1 cellular context compared by ENCODE assay signal in the genomic region with DNA sequence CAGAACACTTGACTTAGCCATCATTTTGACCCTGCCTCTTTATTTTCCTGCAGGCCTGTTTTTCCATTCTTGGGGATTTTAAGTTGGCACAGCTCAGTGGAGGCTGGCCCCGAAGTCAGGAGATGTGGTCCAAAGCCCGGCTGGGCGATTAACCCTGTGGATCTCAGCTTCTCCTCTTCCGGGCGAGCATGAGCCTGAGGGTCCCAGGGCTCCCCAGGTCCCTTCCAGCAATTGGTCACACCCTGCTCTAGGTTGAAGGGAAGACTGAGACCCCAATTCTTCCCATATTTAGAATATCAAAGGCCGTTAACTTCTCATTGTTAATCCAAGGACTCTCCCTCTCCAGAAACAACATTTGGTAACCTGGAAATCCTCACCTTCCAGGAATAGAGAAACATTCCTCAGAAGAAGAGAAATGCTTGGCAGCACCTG.
TF ChIP-seq lines count a peak whose summit lies in the region.

No MANE protein-coding gene starts in this region.

TF ChIP-seq in SK-N-SH, 30 proteins besides CTCF, POLR2A, EP300 and RAD21 (continued from another document):
- TF ChIP-seq, protein P1, sequence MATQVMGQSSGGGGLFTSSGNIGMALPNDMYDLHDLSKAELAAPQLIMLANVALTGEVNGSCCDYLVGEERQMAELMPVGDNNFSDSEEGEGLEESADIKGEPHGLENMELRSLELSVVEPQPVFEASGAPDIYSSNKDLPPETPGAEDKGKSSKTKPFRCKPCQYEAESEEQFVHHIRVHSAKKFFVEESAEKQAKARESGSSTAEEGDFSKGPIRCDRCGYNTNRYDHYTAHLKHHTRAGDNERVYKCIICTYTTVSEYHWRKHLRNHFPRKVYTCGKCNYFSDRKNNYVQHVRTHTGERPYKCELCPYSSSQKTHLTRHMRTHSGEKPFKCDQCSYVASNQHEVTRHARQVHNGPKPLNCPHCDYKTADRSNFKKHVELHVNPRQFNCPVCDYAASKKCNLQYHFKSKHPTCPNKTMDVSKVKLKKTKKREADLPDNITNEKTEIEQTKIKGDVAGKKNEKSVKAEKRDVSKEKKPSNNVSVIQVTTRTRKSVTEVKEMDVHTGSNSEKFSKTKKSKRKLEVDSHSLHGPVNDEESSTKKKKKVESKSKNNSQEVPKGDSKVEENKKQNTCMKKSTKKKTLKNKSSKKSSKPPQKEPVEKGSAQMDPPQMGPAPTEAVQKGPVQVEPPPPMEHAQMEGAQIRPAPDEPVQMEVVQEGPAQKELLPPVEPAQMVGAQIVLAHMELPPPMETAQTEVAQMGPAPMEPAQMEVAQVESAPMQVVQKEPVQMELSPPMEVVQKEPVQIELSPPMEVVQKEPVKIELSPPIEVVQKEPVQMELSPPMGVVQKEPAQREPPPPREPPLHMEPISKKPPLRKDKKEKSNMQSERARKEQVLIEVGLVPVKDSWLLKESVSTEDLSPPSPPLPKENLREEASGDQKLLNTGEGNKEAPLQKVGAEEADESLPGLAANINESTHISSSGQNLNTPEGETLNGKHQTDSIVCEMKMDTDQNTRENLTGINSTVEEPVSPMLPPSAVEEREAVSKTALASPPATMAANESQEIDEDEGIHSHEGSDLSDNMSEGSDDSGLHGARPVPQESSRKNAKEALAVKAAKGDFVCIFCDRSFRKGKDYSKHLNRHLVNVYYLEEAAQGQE (IDR thresholded peaks at IDR 0.05; ENCODE audit: low read depth, low read length): no peak
- TF ChIP-seq RXRA (IDR thresholded peaks at IDR 0.05; ENCODE audit: borderline replicate concordance, low read depth): no peak
- no peak for TF ChIP-seq SIN3A (IDR thresholded peaks at IDR 0.05; ENCODE audit: borderline replicate concordance, low read depth, low read length)
- TF ChIP-seq, protein P2, sequence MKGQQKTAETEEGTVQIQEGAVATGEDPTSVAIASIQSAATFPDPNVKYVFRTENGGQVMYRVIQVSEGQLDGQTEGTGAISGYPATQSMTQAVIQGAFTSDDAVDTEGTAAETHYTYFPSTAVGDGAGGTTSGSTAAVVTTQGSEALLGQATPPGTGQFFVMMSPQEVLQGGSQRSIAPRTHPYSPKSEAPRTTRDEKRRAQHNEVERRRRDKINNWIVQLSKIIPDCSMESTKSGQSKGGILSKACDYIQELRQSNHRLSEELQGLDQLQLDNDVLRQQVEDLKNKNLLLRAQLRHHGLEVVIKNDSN (IDR thresholded peaks at IDR 0.05; ENCODE audit: borderline replicate concordance, low read depth): no peak
- no peak for TF ChIP-seq YY1 (IDR thresholded peaks at IDR 0.05; ENCODE audit: low read depth)
- TF ChIP-seq TAF1 (IDR thresholded peaks at IDR 0.05; ENCODE audit: borderline replicate concordance, low read depth, low read length): no peak
TF ChIP-seq in SK-N-SH: peak in this region for 0.
